In genomic region chr16:26598989-26599785, GRCh38 we compare ENCODE assay signal across 25 cellular contexts.
DNase-seq lines count a peak whose midpoint lies in the region; TF ChIP-seq lines count a peak whose summit lies in the region.
"Had no signal": no experiment of that assay in that cellular context is flagged by ENCODE, and none has a peak within 500 bp of the region (broad histone marks: within the 10 kb centered on the region; RNA-seq: fewer than 3 reads in every experiment).

No MANE protein-coding gene starts in this region.

- no peak for DNase-seq in activated naive CD4-positive, alpha-beta T cell treated with anti-CD3 and anti-CD28 coated beads, Interleukin-2, amount 10 ng/mL, durations not matched to agents 7 days and 5 days
- no peak for DNase-seq in activated naive CD4-positive, alpha-beta T cell treated with anti-CD3 and anti-CD28 coated beads, Interleukin-2, amount 50 U/mL, for 16 hours
- peak; percentile 20 for DNase-seq in activated CD4-positive, alpha-beta memory T cell treated with anti-CD3 and anti-CD28 coated beads for 36 hours
- DNase-seq in esophagus muscularis mucosa (ENCODE audit: extremely low spot score) (peak; percentile 45), thyroid gland (peak; percentile 41 to 65), GOT3 (lab: John Stamatoyannopoulos, UW) (no peak), GDM1 (lab: John Stamatoyannopoulos, UW) (no peak), HEK293T (ENCODE audit: extremely low spot score) (no peak)
- DNase-seq: ACHN; activated CD4-positive, alpha-beta T cell treated with anti-CD3 and anti-CD28 coated beads for 4 hours; activated T-cell treated with anti-CD3 and anti-CD28 coated beads, Interleukin-2, amount 50 U/mL, for 48 hours; aorta; C1 segment of cervical spinal cord; DMS53; gastrocnemius medialis; Kasumi-1; midbrain; NCI-H1092; NCI-H2081; SK-N-SH; stimulated activated CD4-positive, alpha-beta T cell treated with anti-CD3 and anti-CD28 coated beads, Interleukin-2, amount 100 ng/mL, for 48 hours; substantia nigra had no signal

- peaks cover 86% of the 10 kb centered on the region for H3K4me1 Mint-ChIP-seq in activated naive CD4-positive, alpha-beta T cell treated with anti-CD3 and anti-CD28 coated beads, Interleukin-2, amount 10 ng/mL, durations not matched to agents 7 days and 5 days
- H3K4me1 Mint-ChIP-seq in activated CD4-positive, alpha-beta memory T cell treated with anti-CD3 and anti-CD28 coated beads for 36 hours (ENCODE audit: low read depth), result peaks cover 43% of the 10 kb centered on the region

- no peak for TF ChIP-seq EP300 in esophagus muscularis mucosa (IDR thresholded peaks at IDR 0.05)

- H3K27ac Mint-ChIP-seq in activated naive CD4-positive, alpha-beta T cell treated with anti-CD3 and anti-CD28 coated beads, Interleukin-2, amount 10 ng/mL, durations not matched to agents 7 days and 5 days, result peak overlapping the region; percentile 88
- peak overlapping the region; percentile 89 for H3K27ac Mint-ChIP-seq in activated CD4-positive, alpha-beta memory T cell treated with anti-CD3 and anti-CD28 coated beads for 36 hours

- H3K9me3 ChIP-seq in esophagus muscularis mucosa (no peaks in the 10 kb centered on the region), thyroid gland (no peaks in the 10 kb centered on the region)
- H3K9me3 ChIP-seq: gastrocnemius medialis, SK-N-SH had no signal

- intact Hi-C loops in activated CD4-positive, alpha-beta memory T cell treated with anti-CD3 and anti-CD28 coated beads for 36 hours (cut with micrococcal nuclease), result loop anchor here (1.0 to 5.0 kb wide), 2 partner anchors 68 to 768 kb away; no protein-coding TSS in a partner anchor
- intact Hi-C loops in esophagus muscularis mucosa (cut with DNase I), result loop anchor here (10.0 kb wide), 1 partner anchor 56 kb away; no protein-coding TSS in a partner anchor
- intact Hi-C loops in thyroid gland (cut with DNase I), result no loop called here

- CTCF ChIA-PET in activated naive CD4-positive, alpha-beta T cell treated with anti-CD3 and anti-CD28 coated beads, Interleukin-2, amount 10 ng/mL, durations not matched to agents 7 days and 5 days (lab: Charles Lee), result interaction anchor here (1.2 to 2.5 kb wide), 2 partner anchors 16 to 46 kb away, joined by 3 to 12 read pairs; no protein-coding TSS in a partner anchor
- CTCF ChIA-PET in activated CD4-positive, alpha-beta memory T cell treated with anti-CD3 and anti-CD28 coated beads for 36 hours (lab: Charles Lee), result no interaction called here
- CTCF ChIA-PET in HEK293T (lab: Yijun Ruan, JAX), result no interaction called here

- peaks cover 16% of the 10 kb centered on the region for H3K36me3 Mint-ChIP-seq in activated naive CD4-positive, alpha-beta T cell treated with anti-CD3 and anti-CD28 coated beads, Interleukin-2, amount 10 ng/mL, durations not matched to agents 7 days and 5 days
- H3K36me3 Mint-ChIP-seq in activated CD4-positive, alpha-beta memory T cell treated with anti-CD3 and anti-CD28 coated beads for 36 hours, result peaks cover 5% of the 10 kb centered on the region

- H3K4me3 ChIP-seq in esophagus muscularis mucosa, result no peak overlapping the region
- H3K4me3 ChIP-seq in thyroid gland (replicated peaks in 1 of 3), result no peak overlapping the region
- H3K4me3 ChIP-seq: gastrocnemius medialis, skin epidermis had no signal

- H3K4me3 Mint-ChIP-seq in activated naive CD4-positive, alpha-beta T cell treated with anti-CD3 and anti-CD28 coated beads, Interleukin-2, amount 10 ng/mL, durations not matched to agents 7 days and 5 days, result no peak overlapping the region
- H3K4me3 Mint-ChIP-seq in activated CD4-positive, alpha-beta memory T cell treated with anti-CD3 and anti-CD28 coated beads for 36 hours, result no peak overlapping the region
- H3K4me3 Mint-ChIP-seq: central memory CD8-positive, alpha-beta T cell; neural crest cell had no signal

- no peaks in the 10 kb centered on the region for H3K4me1 ChIP-seq in esophagus muscularis mucosa
- H3K4me1 ChIP-seq in thyroid gland, result peaks cover 25 to 50% of the 10 kb centered on the region in 2 donors
- H3K4me1 ChIP-seq: gastrocnemius medialis had no signal

- POLR2A ChIA-PET in activated CD4-positive, alpha-beta memory T cell treated with anti-CD3 and anti-CD28 coated beads for 36 hours (lab: Charles Lee), result no interaction called here
- POLR2A ChIA-PET in HEK293T (lab: Yijun Ruan, JAX), result no interaction called here

- no peak overlapping the region for H3K27ac ChIP-seq in esophagus muscularis mucosa (replicated peaks in 1 of 4)
- peak overlapping the region; percentile 84 to 99 (median 87) for H3K27ac ChIP-seq in thyroid gland
- H3K27ac ChIP-seq: gastrocnemius medialis had no signal

- TF ChIP-seq POLR2A in esophagus muscularis mucosa (IDR thresholded peaks at IDR 0.05; ENCODE audit: low read depth) (no peak), thyroid gland (IDR thresholded peaks at IDR 0.05) (no peak)

- no peak for TF ChIP-seq CTCF in esophagus muscularis mucosa (IDR thresholded peaks at IDR 0.05)
- no peak for TF ChIP-seq CTCF in thyroid gland (IDR thresholded peaks at IDR 0.05)

- H3K36me3 ChIP-seq in esophagus muscularis mucosa (no peaks in the 10 kb centered on the region), thyroid gland (no peaks in the 10 kb centered on the region)
- H3K36me3 ChIP-seq: gastrocnemius medialis had no signal

- H3K27me3 Mint-ChIP-seq in activated naive CD4-positive, alpha-beta T cell treated with anti-CD3 and anti-CD28 coated beads, Interleukin-2, amount 10 ng/mL, durations not matched to agents 7 days and 5 days, result no peaks in the 10 kb centered on the region
- peaks cover 18% of the 10 kb centered on the region for H3K27me3 Mint-ChIP-seq in activated CD4-positive, alpha-beta memory T cell treated with anti-CD3 and anti-CD28 coated beads for 36 hours

- H3K27me3 ChIP-seq in esophagus muscularis mucosa (peaks cover 0 to 4% (median 0%) of the 10 kb centered on the region in 4 donors), thyroid gland (no peaks in the 10 kb centered on the region)
- H3K27me3 ChIP-seq: gastrocnemius medialis had no signal

- H3K9me3 Mint-ChIP-seq in activated naive CD4-positive, alpha-beta T cell treated with anti-CD3 and anti-CD28 coated beads, Interleukin-2, amount 10 ng/mL, durations not matched to agents 7 days and 5 days, result peaks cover 5% of the 10 kb centered on the region
- H3K9me3 Mint-ChIP-seq in activated CD4-positive, alpha-beta memory T cell treated with anti-CD3 and anti-CD28 coated beads for 36 hours, result peaks cover 2% of the 10 kb centered on the region
- H3K9me3 Mint-ChIP-seq: central memory CD8-positive, alpha-beta T cell had no signal

- WGBS in esophagus muscularis mucosa, result 53% methylated on average over 7 of the region's 7 CpGs
- 53 to 59% methylated on average over 7 of the region's 7 CpGs for WGBS in thyroid gland, 2 donors

TF ChIP-seq in HEK293T, 16 proteins besides CTCF, POLR2A, EP300 and RAD21:
- no peak for TF ChIP-seq NFRKB (IDR thresholded peaks at IDR 0.05)
- TF ChIP-seq SP1 (IDR thresholded peaks at IDR 0.05), result no peak
- no peak for TF ChIP-seq LEF1 (IDR thresholded peaks at IDR 0.05; ENCODE audit: borderline replicate concordance)
- TF ChIP-seq ZNF384 (IDR thresholded peaks at IDR 0.05), result no peak
- no peak for TF ChIP-seq FOXK2 (IDR thresholded peaks at IDR 0.05)
- TF ChIP-seq CTBP1 (IDR thresholded peaks at IDR 0.05; ENCODE audit: borderline replicate concordance), result no peak
- TF ChIP-seq BHLHE40 (IDR thresholded peaks at IDR 0.05; ENCODE audit: borderline replicate concordance), result no peak
- no peak for TF ChIP-seq PKNOX1 (IDR thresholded peaks at IDR 0.05)
- TF ChIP-seq FOXA1 (IDR thresholded peaks at IDR 0.05), result no peak
- TF ChIP-seq FOXM1 (IDR thresholded peaks at IDR 0.05; ENCODE audit: borderline replicate concordance), result no peak
- no peak for TF ChIP-seq L3MBTL2 (conservative IDR thresholded peaks at IDR 0.05)
- no peak for TF ChIP-seq HDGF (IDR thresholded peaks at IDR 0.05; ENCODE audit: borderline replicate concordance)
- no peak for TF ChIP-seq ELF4 (IDR thresholded peaks at IDR 0.05)
- no peak for TF ChIP-seq TARDBP (IDR thresholded peaks at IDR 0.05)
- TF ChIP-seq ARNT (IDR thresholded peaks at IDR 0.05), result no peak

Comparison
In these comparisons a context has a peak if more than half of its experiments do, and no peak if none do; other contexts are left out.
1. DNase-seq: peak in activated CD4-positive, alpha-beta memory T cell treated with anti-CD3 and anti-CD28 coated beads for 36 hours (single experiment), esophagus muscularis mucosa (single experiment) and thyroid gland (2 of 2); none in activated naive CD4-positive, alpha-beta T cell treated with anti-CD3 and anti-CD28 coated beads, Interleukin-2, amount 10 ng/mL, durations not matched to agents 7 days and 5 days (single experiment), activated naive CD4-positive, alpha-beta T cell treated with anti-CD3 and anti-CD28 coated beads, Interleukin-2, amount 50 U/mL, for 16 hours (single experiment), GOT3 (single experiment), GDM1 (single experiment) and HEK293T (single experiment).
2. H3K27ac ChIP-seq: peak in thyroid gland (3 of 3); none in esophagus muscularis mucosa (0 of 4).